In genomic region chr3:156689589-156689988, GRCh38 we compare ENCODE assay signal across 2 cellular contexts.
TF ChIP-seq lines count a peak whose summit lies in the region.

No MANE protein-coding gene starts in this region.

TF ChIP-seq in IMR-90, 13 proteins besides CTCF, POLR2A, EP300 and RAD21:
- no peak for TF ChIP-seq MAZ (IDR thresholded peaks at IDR 0.05; ENCODE audit: borderline replicate concordance, low read depth, low read length)
- TF ChIP-seq CHD1 (IDR thresholded peaks at IDR 0.05; ENCODE audit: low read depth, low read length), result no peak
- TF ChIP-seq MXI1 (IDR thresholded peaks at IDR 0.05; ENCODE audit: borderline replicate concordance, low read depth, low read length), result no peak
- no peak for TF ChIP-seq RFX5 (IDR thresholded peaks at IDR 0.05; ENCODE audit: low read depth, low read length)
- no peak for TF ChIP-seq USF2 (IDR thresholded peaks at IDR 0.05; ENCODE audit: low read depth, low read length)
- no peak for TF ChIP-seq NFE2L2 (IDR thresholded peaks at IDR 0.05; ENCODE audit: low read depth, low read length)
- no peak for TF ChIP-seq RCOR1 (IDR thresholded peaks at IDR 0.05; ENCODE audit: insufficient replicate concordance, low read length)
- no peak for TF ChIP-seq MAFK (IDR thresholded peaks at IDR 0.05; ENCODE audit: low read depth, low read length)
- no peak for TF ChIP-seq ELK1 (IDR thresholded peaks at IDR 0.05; ENCODE audit: borderline replicate concordance, low read depth, low read length)
- TF ChIP-seq SMC3 (IDR thresholded peaks at IDR 0.05; ENCODE audit: low read depth, low read length), result no peak
- no peak for TF ChIP-seq CEBPB (IDR thresholded peaks at IDR 0.05; ENCODE audit: low read depth, low read length)
- TF ChIP-seq BHLHE40 (IDR thresholded peaks at IDR 0.05; ENCODE audit: low read depth, low read length), result no peak
- TF ChIP-seq FOS (IDR thresholded peaks at IDR 0.05; ENCODE audit: low read depth, low read length), result no peak

TF ChIP-seq in endothelial cell of umbilical vein, 7 proteins besides CTCF, POLR2A, EP300 and RAD21:
- no peak for TF ChIP-seq MAX (IDR thresholded peaks at IDR 0.05; ENCODE audit: insufficient read depth, insufficient read length)
- no peak for TF ChIP-seq MYC (IDR thresholded peaks at IDR 0.05; ENCODE audit: low read depth, low read length)
- no peak for TF ChIP-seq GATA2 (IDR thresholded peaks at IDR 0.05; ENCODE audit: insufficient read depth, insufficient read length, low read depth, low read length)
- TF ChIP-seq JUN (IDR thresholded peaks at IDR 0.05; ENCODE audit: borderline replicate concordance, insufficient read depth, insufficient read length, low read depth), result no peak
- TF ChIP-seq EZH2 (IDR thresholded peaks at IDR 0.05; ENCODE audit: borderline replicate concordance, low read depth, low read length, severe bottlenecking), result no peak
- TF ChIP-seq FOS (IDR thresholded peaks at IDR 0.05; ENCODE audit: borderline replicate concordance, insufficient read depth, low read length), result no peak
- no peak for TF ChIP-seq POLR2AphosphoS5 (IDR thresholded peaks at IDR 0.05; ENCODE audit: insufficient read depth, low read depth, low read length)
